In genomic region chr7:50262916-50263690, GRCh38 we compare ENCODE assay signal across 8 cellular contexts. TPM values are rescaled to one million over a fixed set of nuclear protein-coding genes. Genes with fewer than 3 reads are reported as not detected.
DNase-seq lines count a peak whose midpoint lies in the region; ATAC-seq and TF ChIP-seq lines count a peak whose summit lies in the region.

No MANE protein-coding gene starts in this region.

- H3K4me3 Mint-ChIP-seq in activated CD8-positive, alpha-beta memory T cell treated with anti-CD3 and anti-CD28 coated beads, Interleukin-2, amount 10 ng/mL, durations not matched to agents 7 days and 5 days, result peak overlapping the region; percentile 55
- peak overlapping the region; percentile 83 for H3K4me3 Mint-ChIP-seq in stimulated activated effector memory CD8-positive, alpha-beta T cell treated with anti-CD3 and anti-CD28 coated beads, Interleukin-12 subunit alpha, Interleukin-12 subunit beta, amount 100 ng/mL, for 72 hours
- H3K4me3 Mint-ChIP-seq in osteocyte (ENCODE audit: unreplicated experiment), result no peak overlapping the region

- peaks cover 86% of the 10 kb centered on the region for H3K4me1 Mint-ChIP-seq in activated CD8-positive, alpha-beta memory T cell treated with anti-CD3 and anti-CD28 coated beads, Interleukin-2, amount 10 ng/mL, durations not matched to agents 7 days and 5 days
- peaks cover 89% of the 10 kb centered on the region for H3K4me1 Mint-ChIP-seq in stimulated activated effector memory CD8-positive, alpha-beta T cell treated with anti-CD3 and anti-CD28 coated beads, Interleukin-12 subunit alpha, Interleukin-12 subunit beta, amount 100 ng/mL, for 72 hours
- H3K4me1 Mint-ChIP-seq in osteocyte (ENCODE audit: unreplicated experiment), result no peaks in the 10 kb centered on the region

- peak; percentile 24 for ATAC-seq in activated CD8-positive, alpha-beta memory T cell treated with anti-CD3 and anti-CD28 coated beads, Interleukin-2, amount 10 ng/mL, durations not matched to agents 7 days and 5 days
- ATAC-seq in HG02981 (IDR thresholded peaks at IDR 0.05; ENCODE audit: unreplicated experiment), result peak; percentile 66
- peak; percentile 60 for ATAC-seq in stimulated activated effector memory CD8-positive, alpha-beta T cell treated with anti-CD3 and anti-CD28 coated beads, Interleukin-12 subunit alpha, Interleukin-12 subunit beta, amount 100 ng/mL, for 72 hours

- CTCF ChIA-PET in activated CD8-positive, alpha-beta memory T cell treated with anti-CD3 and anti-CD28 coated beads, Interleukin-2, amount 10 ng/mL, durations not matched to agents 7 days and 5 days (lab: Charles Lee), result interaction anchor here (1.0 to 5.5 kb wide), 8 partner anchors 9 to 106 kb away, joined by 3 to 48 read pairs (median 6); partner anchors contain the start of gene IKZF1

- peak overlapping the region; percentile 98 for H3K27ac Mint-ChIP-seq in activated CD8-positive, alpha-beta memory T cell treated with anti-CD3 and anti-CD28 coated beads, Interleukin-2, amount 10 ng/mL, durations not matched to agents 7 days and 5 days
- peak overlapping the region; percentile 92 for H3K27ac Mint-ChIP-seq in stimulated activated effector memory CD8-positive, alpha-beta T cell treated with anti-CD3 and anti-CD28 coated beads, Interleukin-12 subunit alpha, Interleukin-12 subunit beta, amount 100 ng/mL, for 72 hours
- H3K27ac Mint-ChIP-seq in osteocyte (ENCODE audit: unreplicated experiment), result no peak overlapping the region

- peaks cover 7% of the 10 kb centered on the region for H3K36me3 Mint-ChIP-seq in activated CD8-positive, alpha-beta memory T cell treated with anti-CD3 and anti-CD28 coated beads, Interleukin-2, amount 10 ng/mL, durations not matched to agents 7 days and 5 days
- peaks cover 20% of the 10 kb centered on the region for H3K36me3 Mint-ChIP-seq in stimulated activated effector memory CD8-positive, alpha-beta T cell treated with anti-CD3 and anti-CD28 coated beads, Interleukin-12 subunit alpha, Interleukin-12 subunit beta, amount 100 ng/mL, for 72 hours
- no peaks in the 10 kb centered on the region for H3K36me3 Mint-ChIP-seq in osteocyte (ENCODE audit: unreplicated experiment)

- H3K27me3 Mint-ChIP-seq in activated CD8-positive, alpha-beta memory T cell treated with anti-CD3 and anti-CD28 coated beads, Interleukin-2, amount 10 ng/mL, durations not matched to agents 7 days and 5 days, result no peaks in the 10 kb centered on the region
- H3K27me3 Mint-ChIP-seq in osteocyte (ENCODE audit: unreplicated experiment), result peaks cover 7% of the 10 kb centered on the region

- TF ChIP-seq CTCF in osteocyte (IDR thresholded peaks at IDR 0.05), result no peak

- no peak for DNase-seq in activated CD8-positive, alpha-beta memory T cell treated with anti-CD3 and anti-CD28 coated beads, Interleukin-2, amount 10 ng/mL, durations not matched to agents 7 days and 5 days
- no peak for DNase-seq in activated CD8-positive, alpha-beta memory T cell treated with anti-CD3 and anti-CD28 coated beads, Interleukin-2, amount 50 U/mL, for 48 hours
- peak; percentile 81 for DNase-seq in RPMI8226
- no peak for DNase-seq in stimulated activated effector memory CD8-positive, alpha-beta T cell treated with anti-CD3 and anti-CD28 coated beads, Interleukin-12 subunit alpha, Interleukin-12 subunit beta, amount 100 ng/mL, for 72 hours (ENCODE audit: low spot score in 2 of 2)
- no peak for DNase-seq in stimulated activated naive CD4-positive, alpha-beta T cell treated with Interleukin-2 at 50 U/mL for 16 hours (lab: John Stamatoyannopoulos, UW)
- DNase-seq in osteocyte (ENCODE audit: extremely low spot score, unreplicated experiment), result no peak
- DNase-seq in superior temporal gyrus (ENCODE audit: extremely low spot score), result no peak

- H3K9me3 Mint-ChIP-seq in activated CD8-positive, alpha-beta memory T cell treated with anti-CD3 and anti-CD28 coated beads, Interleukin-2, amount 10 ng/mL, durations not matched to agents 7 days and 5 days (ENCODE audit: low read depth), result no peaks in the 10 kb centered on the region
- no peaks in the 10 kb centered on the region for H3K9me3 Mint-ChIP-seq in stimulated activated effector memory CD8-positive, alpha-beta T cell treated with anti-CD3 and anti-CD28 coated beads, Interleukin-12 subunit alpha, Interleukin-12 subunit beta, amount 100 ng/mL, for 72 hours
- H3K9me3 Mint-ChIP-seq in osteocyte (ENCODE audit: unreplicated experiment), result no peaks in the 10 kb centered on the region

RNA-seq across cellular contexts. Expression of gene IKZF1, which starts 41.4 kb away (rescaled TPM):
- 100 to 1,000 TPM; 348 to 374 TPM for total RNA-seq in activated CD8-positive, alpha-beta memory T cell treated with anti-CD3 and anti-CD28 coated beads, Interleukin-2, amount 10 ng/mL, durations not matched to agents 7 days and 5 days
- total RNA-seq in osteocyte, result not detected in 2 replicates

Comparison
In these comparisons a context has a peak if more than half of its experiments do, and no peak if none do; other contexts are left out.
1. RNA of gene IKZF1, which starts 41.4 kb away (total RNA-seq): 348 to 374 TPM in activated CD8-positive, alpha-beta memory T cell treated with anti-CD3 and anti-CD28 coated beads, Interleukin-2, amount 10 ng/mL, durations not matched to agents 7 days and 5 days; not detected in osteocyte; every median in the first group is over 100 times any median in the second.
2. Peak in every context shown above with its lines, with median percentiles within 50 percentile points of each other: ATAC-seq.